8 cellular contexts compared by ENCODE assay signal in the genomic region with DNA sequence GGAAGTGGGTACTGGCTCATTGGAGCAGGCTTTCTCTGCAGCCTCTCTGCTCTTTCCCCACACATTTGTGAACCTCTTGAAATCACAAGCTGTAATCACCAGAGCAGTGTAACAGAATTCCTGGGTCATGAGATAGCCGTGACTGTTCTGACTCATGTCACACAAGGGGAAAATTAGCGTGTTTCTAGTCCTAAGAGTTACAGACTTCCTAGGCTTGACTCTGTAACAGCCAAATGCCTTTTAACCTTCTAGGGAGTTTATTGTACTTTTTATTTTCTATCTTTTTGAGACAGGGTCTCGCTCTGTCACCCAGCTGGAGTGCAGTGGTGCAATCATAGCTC. TPM values are rescaled to one million over a fixed set of nuclear protein-coding genes. Genes with fewer than 3 reads are reported as not detected.
DNase-seq lines count a peak whose midpoint lies in the region; ATAC-seq and TF ChIP-seq lines count a peak whose summit lies in the region.

No MANE protein-coding gene starts in this region.

- intact Hi-C loops in aorta (cut with DNase I) = no loop called here

- DNase-seq in AG04449 (ENCODE audit: low read depth, low spot score) (peak; percentile 87), astrocyte of the hippocampus (ENCODE audit: low read depth, low spot score) (peak; percentile 89), left lobe of liver (ENCODE audit: low spot score) (peak; percentile 37), aorta (no peak)
- no peak for DNase-seq in activated CD8-positive, alpha-beta memory T cell treated with anti-CD3 and anti-CD28 coated beads, Interleukin-2, amount 50 U/mL, for 4 hours
- DNase-seq in stimulated activated CD4-positive, alpha-beta T cell treated with anti-CD3 and anti-CD28 coated beads, Interleukin-2, amount 100 ng/mL, for 24 hours = no peak
- DNase-seq in activated T-cell treated with anti-CD3 and anti-CD28 coated beads, Interleukin-2, amount 50 U/mL, for 1 hour = no peak

- 7 to 12% methylated on average over 3 of the region's 3 CpGs for WGBS in aorta, 2 donors

- no peaks in the 10 kb centered on the region for H3K36me3 ChIP-seq in aorta (ENCODE audit: control insufficient read depth in 1 of 2, insufficient read depth in 2 of 2, low read length in 1 of 2)

- no peaks in the 10 kb centered on the region for H3K9me3 ChIP-seq in aorta (ENCODE audit: control insufficient read depth, low read length)

- peak overlapping the region; percentile 86 to 90 for H3K27ac ChIP-seq in aorta (ENCODE audit: low read depth in 1 of 2, low read length in 2 of 2)

- peaks cover 0 to 7% of the 10 kb centered on the region in 2 donors for H3K4me1 ChIP-seq in aorta (ENCODE audit: control insufficient read depth in 1 of 2, insufficient read depth in 2 of 2, low read length in 2 of 2)

- ATAC-seq in HG02798 (IDR thresholded peaks at IDR 0.05; ENCODE audit: poor library complexity, unreplicated experiment) = peak; percentile 42
- ATAC-seq in left lobe of liver = peak; percentile 19
- ATAC-seq in aorta (ENCODE audit: low FRiP score) = peak; percentile 89

- no peaks in the 10 kb centered on the region for H3K27me3 ChIP-seq in aorta (ENCODE audit: control insufficient read depth in 1 of 2, insufficient read depth in 2 of 2, low read length in 1 of 2)

- no peak for TF ChIP-seq CTCF in AG04449 (IDR thresholded peaks at IDR 0.05; ENCODE audit: insufficient read depth, low read length, missing control alignments)

- H3K4me3 ChIP-seq in AG04449 (ENCODE audit: low read depth, low read length) (no peak overlapping the region; the same call in 1 of the 2 replicates), aorta (ENCODE audit: low read length in 2 of 2) (no peak overlapping the region)

- POLR2A ChIA-PET in AG04449 (lab: Yijun Ruan, JAX) = interaction anchor here (1.0 to 1.5 kb wide), 3 partner anchors 10 to 21 kb away, joined by 4 read pairs; no protein-coding TSS in a partner anchor

- CTCF ChIA-PET in AG04449 (lab: Yijun Ruan, JAX) = interaction anchor here (0.7 to 3.0 kb wide), 4 partner anchors 9 to 64 kb away, joined by 3 to 10 read pairs (median 4); no protein-coding TSS in a partner anchor

RNA-seq across cellular contexts. Expression of gene TRAK1, which starts 54.7 kb away (rescaled TPM):
- total RNA-seq in left lobe of liver = 11.2 TPM
- total RNA-seq in aorta = 10 to 100 TPM; 33.5 to 37.7 TPM
- 10 to 100 TPM; 15.7 to 16.3 TPM for polyA plus RNA-seq in aorta

Comparison
In these comparisons a context has a peak if more than half of its experiments do, and no peak if none do; other contexts are left out.
1. DNase-seq: peak in AG04449 (single experiment), astrocyte of the hippocampus (single experiment) and left lobe of liver (single experiment); none in aorta (0 of 2), activated CD8-positive, alpha-beta memory T cell treated with anti-CD3 and anti-CD28 coated beads, Interleukin-2, amount 50 U/mL, for 4 hours (single experiment), stimulated activated CD4-positive, alpha-beta T cell treated with anti-CD3 and anti-CD28 coated beads, Interleukin-2, amount 100 ng/mL, for 24 hours (0 of 2) and activated T-cell treated with anti-CD3 and anti-CD28 coated beads, Interleukin-2, amount 50 U/mL, for 1 hour (single experiment).
2. ATAC-seq: peak in every context shown above with its lines; median percentile 89 in aorta; 42 in HG02798; 19 in left lobe of liver.